Comparison of ENCODE assay signal across 12 cellular contexts in genomic region chr7:45036317-45036716, GRCh38. TPM values are rescaled to one million over a fixed set of nuclear protein-coding genes. Genes with fewer than 3 reads are reported as not detected.
DNase-seq lines count a peak whose midpoint lies in the region; ATAC-seq and TF ChIP-seq lines count a peak whose summit lies in the region.
"Had no signal": no experiment of that assay in that cellular context is flagged by ENCODE, and none has a peak within 500 bp of the region (broad histone marks: within the 10 kb centered on the region; RNA-seq: fewer than 3 reads in every experiment).

No MANE protein-coding gene starts in this region.

- H3K36me3 Mint-ChIP-seq in activated naive CD4-positive, alpha-beta T cell treated with anti-CD3 and anti-CD28 coated beads, Interleukin-2, amount 10 ng/mL, durations not matched to agents 7 days and 5 days: peaks cover 73% of the 10 kb centered on the region
- peaks cover 8% of the 10 kb centered on the region for H3K36me3 Mint-ChIP-seq in T-helper 17 cell (ENCODE audit: low read depth)
- peaks cover 5% of the 10 kb centered on the region for H3K36me3 Mint-ChIP-seq in glutamatergic neuron (ENCODE audit: unreplicated experiment)

- H3K27me3 ChIP-seq in thymus (ENCODE audit: control insufficient read depth, insufficient read depth) (no peaks in the 10 kb centered on the region), upper lobe of right lung (no peaks in the 10 kb centered on the region)
- H3K27me3 ChIP-seq: foreskin keratinocyte had no signal

- WGBS in thymus: 55% methylated on average over 3 of the region's 3 CpGs

- no peak for DNase-seq in activated naive CD4-positive, alpha-beta T cell treated with anti-CD3 and anti-CD28 coated beads, Interleukin-2, amount 10 ng/mL, durations not matched to agents 7 days and 5 days
- DNase-seq in activated naive CD4-positive, alpha-beta T cell treated with Interleukin-2 at 50 U/mL for 16 hours: no peak
- DNase-seq in T-helper 17 cell (no peak), glutamatergic neuron (no peak), posterior vena cava (ENCODE audit: low spot score) (no peak), upper lobe of right lung (no peak), putamen (ENCODE audit: low spot score) (no peak)
- DNase-seq: foreskin keratinocyte, NCI-H526 had no signal

- intact Hi-C loops in posterior vena cava (cut with DNase I) (no loop called here), upper lobe of right lung (cut with DNase I) (no loop called here)

- ATAC-seq in T-helper 17 cell: peak; percentile 12
- no peak for ATAC-seq in upper lobe of right lung
- ATAC-seq: foreskin keratinocyte had no signal

- TF ChIP-seq CTCF in glutamatergic neuron (IDR thresholded peaks at IDR 0.05; ENCODE audit: partially characterized antibody, unreplicated experiment): no peak
- TF ChIP-seq CTCF in upper lobe of right lung (IDR thresholded peaks at IDR 0.05): no peak

- no peaks in the 10 kb centered on the region for H3K27me3 Mint-ChIP-seq in activated naive CD4-positive, alpha-beta T cell treated with anti-CD3 and anti-CD28 coated beads, Interleukin-2, amount 10 ng/mL, durations not matched to agents 7 days and 5 days
- H3K27me3 Mint-ChIP-seq in T-helper 17 cell (no peaks in the 10 kb centered on the region), glutamatergic neuron (ENCODE audit: unreplicated experiment) (peaks cover 7% of the 10 kb centered on the region)

- H3K9me3 Mint-ChIP-seq in activated naive CD4-positive, alpha-beta T cell treated with anti-CD3 and anti-CD28 coated beads, Interleukin-2, amount 10 ng/mL, durations not matched to agents 7 days and 5 days: no peaks in the 10 kb centered on the region
- H3K9me3 Mint-ChIP-seq in glutamatergic neuron (ENCODE audit: unreplicated experiment): peaks cover 2% of the 10 kb centered on the region

- H3K9me3 ChIP-seq in T-helper 17 cell (ENCODE audit: control insufficient read depth, low read length, poor library complexity, severe bottlenecking): no peaks in the 10 kb centered on the region
- no peaks in the 10 kb centered on the region for H3K9me3 ChIP-seq in thymus (ENCODE audit: control insufficient read depth)
- H3K9me3 ChIP-seq in upper lobe of right lung: no peaks in the 10 kb centered on the region

- H3K4me3 ChIP-seq in thymus (ENCODE audit: low read length) (no peak overlapping the region), upper lobe of right lung (no peak overlapping the region)

- H3K27ac ChIP-seq in thymus (ENCODE audit: low read depth): peak overlapping the region; percentile 47
- H3K27ac ChIP-seq in upper lobe of right lung: no peak overlapping the region
- H3K27ac ChIP-seq: C4-2B, foreskin keratinocyte had no signal

- H3K4me1 ChIP-seq in thymus (ENCODE audit: control insufficient read depth, insufficient read depth, low read length) (peaks cover 16% of the 10 kb centered on the region), upper lobe of right lung (peaks cover 8% of the 10 kb centered on the region)

- H3K27ac Mint-ChIP-seq in activated naive CD4-positive, alpha-beta T cell treated with anti-CD3 and anti-CD28 coated beads, Interleukin-2, amount 10 ng/mL, durations not matched to agents 7 days and 5 days: peak overlapping the region; percentile 88
- H3K27ac Mint-ChIP-seq in T-helper 17 cell (peak overlapping the region; percentile 96), glutamatergic neuron (ENCODE audit: unreplicated experiment) (peak overlapping the region; percentile 82)

- peaks cover 77% of the 10 kb centered on the region for H3K4me1 Mint-ChIP-seq in activated naive CD4-positive, alpha-beta T cell treated with anti-CD3 and anti-CD28 coated beads, Interleukin-2, amount 10 ng/mL, durations not matched to agents 7 days and 5 days
- H3K4me1 Mint-ChIP-seq in T-helper 17 cell (peaks cover 59% of the 10 kb centered on the region), glutamatergic neuron (ENCODE audit: low read depth, unreplicated experiment) (peaks cover 31% of the 10 kb centered on the region)

- peak overlapping the region; percentile 51 for H3K4me3 Mint-ChIP-seq in activated naive CD4-positive, alpha-beta T cell treated with anti-CD3 and anti-CD28 coated beads, Interleukin-2, amount 10 ng/mL, durations not matched to agents 7 days and 5 days
- peak overlapping the region; percentile 95 for H3K4me3 Mint-ChIP-seq in T-helper 17 cell
- H3K4me3 Mint-ChIP-seq in glutamatergic neuron (ENCODE audit: unreplicated experiment): peak overlapping the region; percentile 72

- H3K36me3 ChIP-seq in thymus (ENCODE audit: control insufficient read depth, insufficient read depth) (peaks cover 36% of the 10 kb centered on the region), upper lobe of right lung (peaks cover 30% of the 10 kb centered on the region)

- CTCF ChIA-PET in activated naive CD4-positive, alpha-beta T cell treated with anti-CD3 and anti-CD28 coated beads, Interleukin-2, amount 10 ng/mL, durations not matched to agents 7 days and 5 days (lab: Charles Lee): interaction anchor here (0.7 to 7.2 kb wide), 5 partner anchors 18 to 101 kb away, joined by 3 to 51 read pairs (median 4); no protein-coding TSS in a partner anchor

RNA-seq across cellular contexts. Expression of gene CCM2, which starts 36.3 kb away (rescaled TPM):
- 10 to 100 TPM; 77.4 to 83.0 TPM for total RNA-seq in T-helper 17 cell
- total RNA-seq in glutamatergic neuron (ENCODE audit: unreplicated experiment): 92.6 TPM
- 114 TPM for polyA plus RNA-seq in thymus
- 10 to 100 TPM; 31.8 to 36.9 TPM for total RNA-seq in posterior vena cava
- total RNA-seq in upper lobe of right lung: 40.2 TPM

RNA-seq across cellular contexts. Expression of gene NACAD, which starts 52.5 kb away (rescaled TPM):
- under 1 TPM; 0.15 to 0.47 TPM for total RNA-seq in T-helper 17 cell
- 125 TPM for total RNA-seq in glutamatergic neuron (ENCODE audit: unreplicated experiment)
- polyA plus RNA-seq in thymus: 0.94 TPM
- total RNA-seq in posterior vena cava: 10 to 100 TPM in 1 of 2 donors, 1 to 10 TPM in 1; 8.5 to 10.4 TPM
- 2.3 TPM for total RNA-seq in upper lobe of right lung

RNA-seq across cellular contexts. Expression of gene MYO1G, which starts 57.5 kb away (rescaled TPM):
- total RNA-seq in T-helper 17 cell: 100 to 1,000 TPM; 245 to 291 TPM
- 0.54 TPM for total RNA-seq in glutamatergic neuron (ENCODE audit: unreplicated experiment)
- polyA plus RNA-seq in thymus: 56.2 TPM
- 1 to 10 TPM; 4.9 to 6.3 TPM for total RNA-seq in posterior vena cava
- 21.0 TPM for total RNA-seq in upper lobe of right lung
- total RNA-seq: M059J had no signal

Comparison
In these comparisons a context has a peak if more than half of its experiments do, and no peak if none do; other contexts are left out.
1. RNA of gene NACAD, which starts 52.5 kb away (total RNA-seq): 125 TPM in glutamatergic neuron (single experiment); 8.5 to 10.4 TPM in posterior vena cava, 2.3 TPM in upper lobe of right lung (single experiment) and 0.15 to 0.47 TPM in T-helper 17 cell; every median in the first group is over 10 times any median in the second.
2. RNA of gene MYO1G, which starts 57.5 kb away (total RNA-seq): 245 to 291 TPM in T-helper 17 cell; 21.0 TPM in upper lobe of right lung (single experiment), 4.9 to 6.3 TPM in posterior vena cava and 0.54 TPM in glutamatergic neuron (single experiment); every median in the first group is over 10 times any median in the second.
3. Peak in every context shown above with its lines, with median percentiles within 50 percentile points of each other: H3K27ac Mint-ChIP-seq and H3K4me3 Mint-ChIP-seq.